In genomic region chr14:47270715-47271114, GRCh38 we compare ENCODE assay signal across 22 cellular contexts.
"Had no signal": no experiment of that assay in that cellular context is flagged by ENCODE, and none has a peak within 500 bp of the region (broad histone marks: within the 10 kb centered on the region; RNA-seq: fewer than 3 reads in every experiment).

No MANE protein-coding gene starts in this region.

- H3K36me3 ChIP-seq: colonic mucosa, esophagus squamous epithelium, left lung, lower lobe of right lung, neutrophil, ovary, right lobe of liver, transverse colon had no signal

- H3K4me1 ChIP-seq: colonic mucosa, esophagus squamous epithelium, left lung, lower lobe of right lung, right lobe of liver, testis, transverse colon had no signal

- ATAC-seq: activated naive CD8-positive, alpha-beta T cell treated with anti-CD3 and anti-CD28 coated beads, Interleukin-2, amount 50 U/mL, for 24 hours; activated T-cell treated with anti-CD3 and anti-CD28 coated beads, Interleukin-2, amount 50 U/mL, for 4 hours; mucosa of descending colon; natural killer cell treated with Interleukin-12 subunit alpha and Interleukin-12 subunit beta and Interleukin-15 and Interleukin-18, amount 100 ng/mL, for 72 hours; right lobe of liver had no signal

- H3K27ac ChIP-seq: colonic mucosa, esophagus squamous epithelium, left lung, lower lobe of right lung, neutrophil, ovary, right lobe of liver, testis, transverse colon, VCaP had no signal

- DNase-seq: activated CD4-positive, alpha-beta T cell treated with anti-CD3 and anti-CD28 coated beads for 4 hours; activated CD4-positive, alpha-beta T cell treated with anti-CD3 and anti-CD28 coated beads, Interleukin-2, amount 50 U/mL, for 48 hours; activated CD8-positive, alpha-beta memory T cell treated with anti-CD3 and anti-CD28 coated beads for 24 hours; activated naive CD8-positive, alpha-beta T cell treated with anti-CD3 and anti-CD28 coated beads, Interleukin-2, amount 50 U/mL, for 24 hours; activated T-cell treated with anti-CD3 and anti-CD28 coated beads, Interleukin-2, amount 50 U/mL, for 4 hours; colonic mucosa; effector CD8-positive, alpha-beta T cell; esophagus squamous epithelium; left lung; lower lobe of right lung; mesendoderm; mucosa of descending colon; ovary; right lobe of liver; stimulated activated CD4-positive, alpha-beta T cell treated with anti-CD3 and anti-CD28 coated beads, Interleukin-2, amount 100 ng/mL, for 48 hours; stimulated activated naive CD4-positive, alpha-beta T cell treated with Interleukin-2 at 50 U/mL for 16 hours; T-helper 9 cell; testis; transverse colon had no signal

- H3K27me3 ChIP-seq: colonic mucosa, esophagus squamous epithelium, left lung, neutrophil, ovary, right lobe of liver, testis, transverse colon had no signal

- H3K9me3 ChIP-seq: colonic mucosa, esophagus squamous epithelium, left lung, lower lobe of right lung, mucosa of descending colon, neutrophil, ovary, right lobe of liver, testis, transverse colon had no signal

- H3K4me3 ChIP-seq: colonic mucosa, esophagus squamous epithelium, left lung, lower lobe of right lung, mucosa of descending colon, ovary, right lobe of liver, testis, transverse colon had no signal
